ENCODE assay signal across 8 cellular contexts in the genomic region with DNA sequence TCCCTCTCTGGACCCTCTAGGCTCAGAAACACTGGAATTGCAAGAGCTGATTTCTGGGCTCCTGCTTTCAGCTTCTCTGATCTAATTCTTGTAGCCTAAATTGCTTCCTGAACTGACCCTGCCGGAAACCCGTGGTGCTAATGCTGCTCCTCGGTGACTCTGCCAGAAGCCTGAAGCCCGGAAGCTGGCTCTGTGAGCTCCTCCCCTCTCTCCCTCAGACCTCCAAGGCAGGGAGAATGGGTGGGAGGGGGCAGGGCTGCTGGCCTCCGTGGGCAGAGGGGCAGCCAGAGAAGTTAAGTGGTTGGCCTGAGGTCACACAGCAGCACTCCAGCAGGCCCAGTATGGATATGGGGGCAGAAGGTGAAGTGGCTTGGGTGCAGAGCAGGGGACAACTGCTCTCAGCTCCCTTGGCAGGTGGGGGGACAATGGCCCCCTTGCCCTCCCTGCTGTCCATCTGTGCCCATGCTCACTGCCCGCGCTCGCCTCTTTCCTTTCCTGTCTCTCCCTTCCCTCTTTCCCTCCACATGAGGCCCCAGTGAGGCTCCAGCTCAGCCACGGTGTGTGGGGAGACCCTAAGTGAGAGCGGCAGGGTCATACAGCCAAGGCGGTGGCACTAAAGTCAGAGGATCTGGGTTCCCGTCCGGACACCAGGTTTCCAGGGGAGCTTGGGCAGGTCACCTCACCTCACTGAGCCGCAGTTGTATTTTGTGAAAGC. TPM values are rescaled to one million over a fixed set of nuclear protein-coding genes. Genes with fewer than 3 reads are reported as not detected.
DNase-seq lines count a peak whose midpoint lies in the region; ATAC-seq, FAIRE-seq and TF ChIP-seq lines count a peak whose summit lies in the region.

No MANE protein-coding gene starts in this region.

- H4K20me1 ChIP-seq in HepG2 (ENCODE audit: insufficient read depth, low read length) (no peaks in the 10 kb centered on the region), PC-3 (ENCODE audit: low read length) (no peaks in the 10 kb centered on the region)

- no peaks in the 10 kb centered on the region for H3F3A ChIP-seq in PC-3 (ENCODE audit: low read length, unreplicated experiment)

- peak; percentile 79 to 95 for ATAC-seq in activated naive CD4-positive, alpha-beta T cell treated with anti-CD3 and anti-CD28 coated beads, Interleukin-2, amount 50 U/mL, for 72 hours
- ATAC-seq in HepG2 (0 out of 3 replicates have a peak, but pooled peaks have one; percentile 6), GM21367 (IDR thresholded peaks at IDR 0.05; ENCODE audit: unreplicated experiment) (no peak), PC-3 (no peak)

- peak overlapping the region; percentile 92 to 96 for H3K27ac Mint-ChIP-seq in activated naive CD4-positive, alpha-beta T cell treated with anti-CD3 and anti-CD28 coated beads, Interleukin-2, amount 50 U/mL, for 72 hours

- no TSS peak for BruUV-seq in HepG2 (replicated peaks; lab: Mats Ljungman, UMichigan)
- no TSS peak for BruUV-seq in PC-3 (replicated peaks; lab: Mats Ljungman, UMichigan)

- POLR2A ChIA-PET in HepG2 (lab: Yijun Ruan, JAX), result interaction anchor here (1.0 to 1.6 kb wide), 3 partner anchors 8 to 16 kb away, joined by 4 to 9 read pairs (median 5); a partner anchor contains a TSS
- POLR2A ChIA-PET in PC-3 (lab: Charles Lee; ENCODE audit: unreplicated experiment), result no interaction called here

- DNase-seq in MV-4-11 (lab: John Stamatoyannopoulos, UW), result peak; percentile 71
- DNase-seq in activated naive CD4-positive, alpha-beta T cell treated with anti-CD3 and anti-CD28 coated beads, Interleukin-2, amount 50 U/mL, for 72 hours (ENCODE audit: low spot score in 2 of 2), result no peak
- DNase-seq in HepG2 (ENCODE audit: low spot score), result no peak
- DNase-seq in cerebellar nuclear complex (lab: John Stamatoyannopoulos, UW), result no peak
- no peak for DNase-seq in NCI-H1436 treated with DMSO at 0.1 percent for 48 hours (lab: John Stamatoyannopoulos, UW)
- DNase-seq in PC-3, result no peak

- H3K36me3 ChIP-seq in HepG2 (replicated peaks in 1 of 2; ENCODE audit: control insufficient read depth in 1 of 2, insufficient read depth in 2 of 2, low read length in 2 of 2) (no peaks in the 10 kb centered on the region), stomach smooth muscle (ENCODE audit: control insufficient read depth in 2 of 2, insufficient read depth in 2 of 2, low read length in 2 of 2) (peaks cover 0 to 3% of the 10 kb centered on the region in 2 donors), PC-3 (ENCODE audit: low read depth, low read length) (no peaks in the 10 kb centered on the region)

- no peak overlapping the region for H3K9ac ChIP-seq in HepG2 (ENCODE audit: insufficient read depth, low read depth, low read length)
- peak overlapping the region in 1 of 2 donors; percentile 21 for H3K9ac ChIP-seq in stomach smooth muscle (ENCODE audit: low read length in 2 of 2)
- H3K9ac ChIP-seq in PC-3 (ENCODE audit: low read length), result no peak overlapping the region

- H3K27ac ChIP-seq in HepG2 (ENCODE audit: extremely low read length, insufficient read depth, low read length), result no peak overlapping the region
- peak overlapping the region; percentile 18 for H3K27ac ChIP-seq in stomach smooth muscle (ENCODE audit: low read length)
- no peak overlapping the region for H3K27ac ChIP-seq in PC-3 (ENCODE audit: low read length)

- peak overlapping the region; percentile 62 for H3K4me2 ChIP-seq in HepG2 (ENCODE audit: low read depth, low read length)
- no peak overlapping the region for H3K4me2 ChIP-seq in PC-3 (ENCODE audit: low read length)

- in situ Hi-C loops in HepG2 (cut with HindIII; ENCODE audit: extremely low pct_ligation_motif_present, low pct_unique_long_range_greater_than_20kb), result no loop called here

- no peak overlapping the region for H2AFZ ChIP-seq in HepG2 (ENCODE audit: low read length)
- H2AFZ ChIP-seq in PC-3 (ENCODE audit: low read length), result no peak overlapping the region

- no peaks in the 10 kb centered on the region for H3K9me3 ChIP-seq in HepG2 (ENCODE audit: low read length)
- no peaks in the 10 kb centered on the region for H3K9me3 ChIP-seq in stomach smooth muscle (ENCODE audit: control insufficient read depth in 2 of 2, low read length in 2 of 2)
- H3K9me3 ChIP-seq in PC-3 (ENCODE audit: low read length), result no peaks in the 10 kb centered on the region

- TF ChIP-seq CTCF in HepG2 (CRISPR knock-in tag; IDR thresholded peaks at IDR 0.05) (no peak), PC-3 (conservative IDR thresholded peaks at IDR 0.05; ENCODE audit: low read depth, low read length) (no peak)

- intact Hi-C loops in HepG2 (cut with micrococcal nuclease; ENCODE audit: unreplicated experiment), result no loop called here
- intact Hi-C loops in PC-3 (cut with micrococcal nuclease), result no loop called here

- H3K27me3 ChIP-seq in HepG2 (ENCODE audit: control insufficient read depth in 1 of 2, insufficient read depth in 2 of 2, low read length in 2 of 2) (peaks cover 5 to 8% of the 10 kb centered on the region in 2 experiments; a peak in 2 of 5 replicates), stomach smooth muscle (ENCODE audit: control insufficient read depth in 1 of 2, insufficient read depth in 2 of 2, low read length in 2 of 2) (no peaks in the 10 kb centered on the region), PC-3 (ENCODE audit: low read length) (no peaks in the 10 kb centered on the region)

- H3K79me2 ChIP-seq in HepG2 (ENCODE audit: insufficient read depth, low read length) (no peaks in the 10 kb centered on the region), PC-3 (ENCODE audit: low read length) (no peaks in the 10 kb centered on the region)

- TF ChIP-seq POLR2A in HepG2 (IDR thresholded peaks at IDR 0.05; ENCODE audit: insufficient read depth in 1 of 2, low read depth in 2 of 2, low read length in 2 of 2), result no peak

- no peaks in the 10 kb centered on the region for H3K36me3 Mint-ChIP-seq in activated naive CD4-positive, alpha-beta T cell treated with anti-CD3 and anti-CD28 coated beads, Interleukin-2, amount 50 U/mL, for 72 hours

- TF ChIP-seq RAD21 in HepG2 (CRISPR knock-in tag; IDR thresholded peaks at IDR 0.05), result no peak

- CTCF ChIA-PET in HepG2 (lab: Yijun Ruan, JAX; ENCODE audit: low intra/inter-chr PET ratio, low total read pairs) (no interaction called here), PC-3 (lab: Charles Lee) (interaction anchor here (1.6 kb wide), 1 partner anchor 8 kb away, joined by 3 read pairs; no protein-coding TSS in a partner anchor)

- TF ChIP-seq EP300 in HepG2 (IDR thresholded peaks at IDR 0.05; ENCODE audit: low read depth in 2 of 2, low read length in 2 of 2) (no peak), HepG2 (CRISPR knock-in tag; IDR thresholded peaks at IDR 0.05; ENCODE audit: borderline replicate concordance) (no peak)

- H3K4me1 ChIP-seq in HepG2 (ENCODE audit: insufficient read depth, low read length) (peaks cover 54% of the 10 kb centered on the region), stomach smooth muscle (ENCODE audit: control insufficient read depth, insufficient read depth, low read length) (peaks cover 12% of the 10 kb centered on the region), PC-3 (ENCODE audit: insufficient read depth, low read length) (peaks cover under 1% of the 10 kb centered on the region; the same call in 1 of the 2 replicates)

- no peaks in the 10 kb centered on the region for H3K9me3 Mint-ChIP-seq in activated naive CD4-positive, alpha-beta T cell treated with anti-CD3 and anti-CD28 coated beads, Interleukin-2, amount 50 U/mL, for 72 hours

- no peak for FAIRE-seq in HepG2 (lab: Jason Lieb, UNC)

- H3K9me2 ChIP-seq in PC-3 (replicated peaks; ENCODE audit: low read length), result no peaks in the 10 kb centered on the region

- 61% methylated on average over 10 of the region's 14 CpGs for WGBS in HepG2 (ENCODE audit: low lambda C conversion rate)

- H3K4me3 ChIP-seq in HepG2 (replicated peaks in 1 of 3; ENCODE audit: insufficient read depth in 1 of 3, low read depth in 2 of 3, low read length in 3 of 3), result peak overlapping the region in 1 of 3 experiments; percentile 56; a peak in 1 of 6 replicates
- H3K4me3 ChIP-seq in stomach smooth muscle (ENCODE audit: low read length in 2 of 2), result no peak overlapping the region
- H3K4me3 ChIP-seq in PC-3 (ENCODE audit: low read length), result no peak overlapping the region

RNA-seq across cellular contexts. Expression of a gene that starts 16.2 kb away (rescaled TPM):
- 1 to 10 TPM in 1 of 2 donors, under 1 TPM in 1; 0.89 to 2.5 TPM for total RNA-seq in activated naive CD4-positive, alpha-beta T cell treated with anti-CD3 and anti-CD28 coated beads, Interleukin-2, amount 50 U/mL, for 72 hours
- total RNA-seq in HepG2 (2016; rRNA removed; fragmentation: Illumina TruSeq; extraction: Trizol) (0.22 and 0.27 TPM in 2 replicates), PC-3 (2014; rRNA removed) (6.3 and 7.7 TPM in 2 replicates)
- total RNA-seq in HepG2 (2016; cell fraction: cytosol; rRNA removed; fragmentation: Illumina TruSeq; extraction: Trizol; ENCODE audit: low read depth), result 0.09 TPM in 1 of 2 replicates, not detected in the other
- total RNA-seq in HepG2 (2016; cell fraction: insoluble cytoplasmic fraction; rRNA removed; fragmentation: Illumina TruSeq; extraction: Trizol), result 0.27 and 0.28 TPM in 2 replicates
- total RNA-seq in HepG2 (2016; cell fraction: membrane; rRNA removed; fragmentation: Illumina TruSeq; extraction: Trizol), result 0.28 and 0.34 TPM in 2 replicates
- 0.66 and 0.75 TPM in 2 replicates for total RNA-seq in HepG2 (2016; cell fraction: nucleus; rRNA removed; fragmentation: Illumina TruSeq; extraction: Trizol)
- 1.2 and 2.1 TPM in 2 replicates for polyA plus RNA-seq in HepG2 (2011; rRNA removed)
- polyA plus RNA-seq in HepG2 (2011; cell fraction: cytosol; rRNA removed), result 0.95 and 1.0 TPM in 2 replicates
- 3.7 and 6.7 TPM in 2 replicates for polyA plus RNA-seq in HepG2 (2011; cell fraction: nucleus; rRNA removed)
- polyA plus RNA-seq in HepG2 (2012), result 0.94 and 2.0 TPM in 2 replicates
- 0.19 and 0.23 TPM in 2 replicates for polyA plus RNA-seq in HepG2 (2016; cell fraction: cytosol; fragmentation: Illumina TruSeq; extraction: Trizol; ENCODE audit: low read depth)
- polyA plus RNA-seq in HepG2 (2016; cell fraction: insoluble cytoplasmic fraction; fragmentation: Illumina TruSeq; extraction: Trizol; ENCODE audit: low read depth), result 0.93 and 1.1 TPM in 2 replicates
- 0.37 and 0.48 TPM in 2 replicates for polyA plus RNA-seq in HepG2 (2016; cell fraction: membrane; fragmentation: Illumina TruSeq; extraction: Trizol; ENCODE audit: low read depth)
- 0.68 and 0.85 TPM in 2 replicates for polyA plus RNA-seq in HepG2 (2016; cell fraction: nucleus; fragmentation: Illumina TruSeq; extraction: Trizol; ENCODE audit: insufficient read depth, low read depth)
- 0.49 and 2.0 TPM in 2 replicates for polyA minus RNA-seq in HepG2 (2011; rRNA and poly(A)+ RNA removed; ENCODE audit: low replicate concordance)
- polyA minus RNA-seq in HepG2 (2011; cell fraction: cytosol; rRNA and poly(A)+ RNA removed), result 0.88 and 0.99 TPM in 2 replicates
- polyA minus RNA-seq in HepG2 (2011; cell fraction: nucleus; rRNA and poly(A)+ RNA removed), result 1.0 and 1.7 TPM in 2 replicates

RNA-seq across cellular contexts. Expression of a gene that starts 19.6 kb away (rescaled TPM):
- total RNA-seq in activated naive CD4-positive, alpha-beta T cell treated with anti-CD3 and anti-CD28 coated beads, Interleukin-2, amount 50 U/mL, for 72 hours, result not detected
- total RNA-seq in HepG2 (2016; rRNA removed; fragmentation: Illumina TruSeq; extraction: Trizol) (not detected in 2 replicates), PC-3 (2014; rRNA removed) (not detected in 2 replicates)
- total RNA-seq in HepG2 (2016; cell fraction: cytosol; rRNA removed; fragmentation: Illumina TruSeq; extraction: Trizol; ENCODE audit: low read depth), result not detected in 2 replicates
- not detected in 2 replicates for total RNA-seq in HepG2 (2016; cell fraction: insoluble cytoplasmic fraction; rRNA removed; fragmentation: Illumina TruSeq; extraction: Trizol)
- total RNA-seq in HepG2 (2016; cell fraction: membrane; rRNA removed; fragmentation: Illumina TruSeq; extraction: Trizol), result not detected in 2 replicates
- total RNA-seq in HepG2 (2016; cell fraction: nucleus; rRNA removed; fragmentation: Illumina TruSeq; extraction: Trizol), result not detected in 2 replicates
- not detected in 2 replicates for polyA plus RNA-seq in HepG2 (2011; rRNA removed)
- not detected in 2 replicates for polyA plus RNA-seq in HepG2 (2011; cell fraction: cytosol; rRNA removed)
- 1.9 TPM in 1 of 2 replicates, not detected in the other for polyA plus RNA-seq in HepG2 (2011; cell fraction: nucleus; rRNA removed)
- polyA plus RNA-seq in HepG2 (2012), result not detected in 2 replicates
- not detected in 2 replicates for polyA plus RNA-seq in HepG2 (2016; cell fraction: cytosol; fragmentation: Illumina TruSeq; extraction: Trizol; ENCODE audit: low read depth)
- polyA plus RNA-seq in HepG2 (2016; cell fraction: insoluble cytoplasmic fraction; fragmentation: Illumina TruSeq; extraction: Trizol; ENCODE audit: low read depth), result not detected in 2 replicates
- not detected in 2 replicates for polyA plus RNA-seq in HepG2 (2016; cell fraction: membrane; fragmentation: Illumina TruSeq; extraction: Trizol; ENCODE audit: low read depth)
- not detected in 2 replicates for polyA plus RNA-seq in HepG2 (2016; cell fraction: nucleus; fragmentation: Illumina TruSeq; extraction: Trizol; ENCODE audit: insufficient read depth, low read depth)
- polyA minus RNA-seq in HepG2 (2011; rRNA and poly(A)+ RNA removed; ENCODE audit: low replicate concordance), result not detected in 2 replicates
- polyA minus RNA-seq in HepG2 (2011; cell fraction: cytosol; rRNA and poly(A)+ RNA removed), result not detected in 2 replicates
- polyA minus RNA-seq in HepG2 (2011; cell fraction: nucleus; rRNA and poly(A)+ RNA removed), result not detected in 2 replicates

RNA-seq across cellular contexts. Expression of a gene that starts 45.1 kb away (rescaled TPM):
- total RNA-seq in activated naive CD4-positive, alpha-beta T cell treated with anti-CD3 and anti-CD28 coated beads, Interleukin-2, amount 50 U/mL, for 72 hours, result under 1 TPM in 1 of 2 donors, not detected in 1; 0.32 TPM
- total RNA-seq in HepG2 (2016; rRNA removed; fragmentation: Illumina TruSeq; extraction: Trizol) (3.6 and 7.5 TPM in 2 replicates), PC-3 (2014; rRNA removed) (0.66 and 1.2 TPM in 2 replicates)
- 2.3 and 3.1 TPM in 2 replicates for total RNA-seq in HepG2 (2016; cell fraction: cytosol; rRNA removed; fragmentation: Illumina TruSeq; extraction: Trizol; ENCODE audit: low read depth)
- 3.4 and 8.0 TPM in 2 replicates for total RNA-seq in HepG2 (2016; cell fraction: insoluble cytoplasmic fraction; rRNA removed; fragmentation: Illumina TruSeq; extraction: Trizol)
- 1.8 and 1.9 TPM in 2 replicates for total RNA-seq in HepG2 (2016; cell fraction: membrane; rRNA removed; fragmentation: Illumina TruSeq; extraction: Trizol)
- total RNA-seq in HepG2 (2016; cell fraction: nucleus; rRNA removed; fragmentation: Illumina TruSeq; extraction: Trizol), result 10.5 and 15.0 TPM in 2 replicates
- 8.1 and 10.0 TPM in 2 replicates for polyA plus RNA-seq in HepG2 (2011; rRNA removed)
- 3.1 and 3.5 TPM in 2 replicates for polyA plus RNA-seq in HepG2 (2011; cell fraction: cytosol; rRNA removed)
- 71.3 and 112 TPM in 2 replicates for polyA plus RNA-seq in HepG2 (2011; cell fraction: nucleus; rRNA removed)
- polyA plus RNA-seq in HepG2 (2012), result 5.5 and 8.4 TPM in 2 replicates
- polyA plus RNA-seq in HepG2 (2016; cell fraction: cytosol; fragmentation: Illumina TruSeq; extraction: Trizol; ENCODE audit: low read depth), result 0.23 and 0.45 TPM in 2 replicates
- 3.0 and 3.3 TPM in 2 replicates for polyA plus RNA-seq in HepG2 (2016; cell fraction: insoluble cytoplasmic fraction; fragmentation: Illumina TruSeq; extraction: Trizol; ENCODE audit: low read depth)
- polyA plus RNA-seq in HepG2 (2016; cell fraction: membrane; fragmentation: Illumina TruSeq; extraction: Trizol; ENCODE audit: low read depth), result 0.84 and 0.94 TPM in 2 replicates
- polyA plus RNA-seq in HepG2 (2016; cell fraction: nucleus; fragmentation: Illumina TruSeq; extraction: Trizol; ENCODE audit: insufficient read depth, low read depth), result 37.9 and 40.7 TPM in 2 replicates
- 0.16 and 9.9 TPM in 2 replicates for polyA minus RNA-seq in HepG2 (2011; rRNA and poly(A)+ RNA removed; ENCODE audit: low replicate concordance)
- 3.9 and 4.2 TPM in 2 replicates for polyA minus RNA-seq in HepG2 (2011; cell fraction: cytosol; rRNA and poly(A)+ RNA removed)
- 17.3 and 17.4 TPM in 2 replicates for polyA minus RNA-seq in HepG2 (2011; cell fraction: nucleus; rRNA and poly(A)+ RNA removed)

RNA-seq across cellular contexts. Expression of a gene that starts 48.8 kb away (rescaled TPM):
- total RNA-seq in activated naive CD4-positive, alpha-beta T cell treated with anti-CD3 and anti-CD28 coated beads, Interleukin-2, amount 50 U/mL, for 72 hours, result not detected
- total RNA-seq in HepG2 (2016; rRNA removed; fragmentation: Illumina TruSeq; extraction: Trizol) (not detected in 2 replicates), PC-3 (2014; rRNA removed) (0.04 TPM in 1 of 2 replicates, not detected in the other)
- total RNA-seq in HepG2 (2016; cell fraction: cytosol; rRNA removed; fragmentation: Illumina TruSeq; extraction: Trizol; ENCODE audit: low read depth), result not detected in 2 replicates
- total RNA-seq in HepG2 (2016; cell fraction: insoluble cytoplasmic fraction; rRNA removed; fragmentation: Illumina TruSeq; extraction: Trizol), result not detected in 2 replicates
- not detected in 2 replicates for total RNA-seq in HepG2 (2016; cell fraction: membrane; rRNA removed; fragmentation: Illumina TruSeq; extraction: Trizol)
- total RNA-seq in HepG2 (2016; cell fraction: nucleus; rRNA removed; fragmentation: Illumina TruSeq; extraction: Trizol), result not detected in 2 replicates
- not detected in 2 replicates for polyA plus RNA-seq in HepG2 (2011; rRNA removed)
- not detected in 2 replicates for polyA plus RNA-seq in HepG2 (2011; cell fraction: cytosol; rRNA removed)
- not detected in 2 replicates for polyA plus RNA-seq in HepG2 (2011; cell fraction: nucleus; rRNA removed)
- polyA plus RNA-seq in HepG2 (2012), result not detected in 2 replicates
- not detected in 2 replicates for polyA plus RNA-seq in HepG2 (2016; cell fraction: cytosol; fragmentation: Illumina TruSeq; extraction: Trizol; ENCODE audit: low read depth)
- not detected in 2 replicates for polyA plus RNA-seq in HepG2 (2016; cell fraction: insoluble cytoplasmic fraction; fragmentation: Illumina TruSeq; extraction: Trizol; ENCODE audit: low read depth)
- not detected in 2 replicates for polyA plus RNA-seq in HepG2 (2016; cell fraction: membrane; fragmentation: Illumina TruSeq; extraction: Trizol; ENCODE audit: low read depth)
- not detected in 2 replicates for polyA plus RNA-seq in HepG2 (2016; cell fraction: nucleus; fragmentation: Illumina TruSeq; extraction: Trizol; ENCODE audit: insufficient read depth, low read depth)
- polyA minus RNA-seq in HepG2 (2011; rRNA and poly(A)+ RNA removed; ENCODE audit: low replicate concordance), result not detected in 2 replicates
- polyA minus RNA-seq in HepG2 (2011; cell fraction: cytosol; rRNA and poly(A)+ RNA removed), result not detected in 2 replicates
- polyA minus RNA-seq in HepG2 (2011; cell fraction: nucleus; rRNA and poly(A)+ RNA removed), result not detected in 2 replicates

Comparison
In these comparisons a context has a peak if more than half of its experiments do, and no peak if none do; other contexts are left out.
1. ATAC-seq: peak in activated naive CD4-positive, alpha-beta T cell treated with anti-CD3 and anti-CD28 coated beads, Interleukin-2, amount 50 U/mL, for 72 hours (2 of 2) and HepG2 (single experiment); none in GM21367 (single experiment) and PC-3 (single experiment).